21 cellular contexts compared by ENCODE assay signal in the genomic region with DNA sequence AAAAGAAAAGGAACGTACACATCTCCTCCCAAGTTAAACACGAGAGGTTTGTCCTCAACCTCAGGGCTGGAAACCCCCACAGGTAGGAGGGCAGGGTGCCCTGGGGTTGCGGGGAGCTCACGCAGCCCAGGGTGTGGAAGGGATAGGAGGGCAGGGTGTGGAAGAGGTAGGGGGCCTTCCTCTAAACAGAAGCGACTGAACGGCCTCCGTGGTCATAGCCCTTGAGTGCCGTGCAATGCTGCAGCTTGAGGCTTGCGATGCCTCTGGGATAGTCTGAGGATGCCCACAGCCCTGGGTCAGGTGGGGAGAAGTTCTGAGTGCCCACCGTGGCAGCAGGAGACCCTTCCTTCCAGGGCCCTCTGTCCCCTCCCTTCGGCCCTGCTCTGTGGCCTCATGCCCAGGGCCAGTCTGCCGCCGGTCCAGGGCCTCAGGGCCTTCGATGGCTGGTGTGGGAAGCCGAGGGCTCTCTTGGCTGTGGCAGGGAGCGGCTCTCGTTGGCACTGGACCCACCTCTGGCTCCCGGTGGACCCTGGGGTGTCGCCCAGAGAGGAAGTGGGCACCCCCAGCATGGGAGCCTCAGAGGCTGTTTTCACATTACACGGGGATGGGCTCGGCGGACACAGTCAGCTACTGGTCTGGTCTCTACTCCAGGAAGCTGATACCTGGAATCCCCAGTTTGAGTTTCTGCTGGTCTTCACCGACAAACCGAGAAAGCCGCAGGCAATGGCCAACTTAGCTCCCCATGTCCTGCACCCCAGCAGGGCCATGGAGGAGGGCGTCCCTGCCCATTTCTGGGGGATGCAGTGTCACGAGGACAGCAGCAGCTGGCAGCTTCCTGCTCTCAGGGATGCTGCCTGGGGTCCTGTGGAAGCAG. TPM values are rescaled to one million over a fixed set of nuclear protein-coding genes. Genes with fewer than 3 reads are reported as not detected.
DNase-seq lines count a peak whose midpoint lies in the region; ATAC-seq, FAIRE-seq and TF ChIP-seq lines count a peak whose summit lies in the region.
"Had no signal": no experiment of that assay in that cellular context is flagged by ENCODE, and none has a peak within 500 bp of the region (broad histone marks: within the 10 kb centered on the region; RNA-seq: fewer than 3 reads in every experiment).

No MANE protein-coding gene starts in this region.

- no peak for FAIRE-seq in H54 (lab: Jason Lieb, UNC)

- ATAC-seq in stimulated activated naive CD8-positive, alpha-beta T cell treated with anti-CD3 and anti-CD28 coated beads, Interleukin-15, Interleukin-2, amounts not matched to agents 100 U/mL and 50 U/mL, for 24 hours: peak; percentile 26
- no peak for ATAC-seq in stimulated activated naive CD8-positive, alpha-beta T cell treated with anti-CD3 and anti-CD28 coated beads, Interleukin-15, amount 100 ng/mL, for 72 hours
- ATAC-seq in lower lobe of right lung (peak in 1 of 2 donors; percentile 3), GM19467 (IDR thresholded peaks at IDR 0.05; ENCODE audit: unreplicated experiment) (no peak)
- ATAC-seq: T-helper 17 cell had no signal

- no peaks in the 10 kb centered on the region for H3K79me2 ChIP-seq in mammary epithelial cell (ENCODE audit: insufficient read depth, low read length)
- H3K79me2 ChIP-seq: parathyroid adenoma had no signal

- no peaks in the 10 kb centered on the region for H4K20me1 ChIP-seq in mammary epithelial cell (ENCODE audit: insufficient read depth, low read length)

- BruUV-seq in mammary epithelial cell (replicated peaks; lab: Mats Ljungman, UMichigan): no TSS peak

- in situ Hi-C loops in mammary epithelial cell (cut with MboI; ENCODE audit: low sequenced_read_pairs in 2 of 2): no loop called here

- H3K4me2 ChIP-seq in mammary epithelial cell (ENCODE audit: insufficient read depth, low read depth, low read length): no peak overlapping the region
- H3K4me2 ChIP-seq: PC-9 had no signal

- H3K9me3 ChIP-seq in lower lobe of right lung: no peaks in the 10 kb centered on the region
- H3K9me3 ChIP-seq in mammary epithelial cell (replicated peaks; ENCODE audit: insufficient read depth, low read length): no peaks in the 10 kb centered on the region
- H3K9me3 ChIP-seq: SJSA1, thyroid gland had no signal

- no peak overlapping the region for H2AFZ ChIP-seq in mammary epithelial cell (ENCODE audit: low read depth, low read length)
- H2AFZ ChIP-seq: parathyroid adenoma, PC-9 had no signal

- peaks cover 50% of the 10 kb centered on the region for H3K36me3 ChIP-seq in lower lobe of right lung
- H3K36me3 ChIP-seq in mammary epithelial cell (ENCODE audit: insufficient read depth, low read length): no peaks in the 10 kb centered on the region

- dilution Hi-C loops in mammary epithelial cell (cut with HindIII; ENCODE audit: low sequenced_read_pairs): no loop called here

- H3K4me1 ChIP-seq in lower lobe of right lung (peaks cover 3% of the 10 kb centered on the region), mammary epithelial cell (ENCODE audit: insufficient read depth, low read length) (no peaks in the 10 kb centered on the region)
- H3K4me1 ChIP-seq: parathyroid adenoma, thyroid gland had no signal

- no peak overlapping the region for H3K27ac Mint-ChIP-seq in stimulated activated naive CD8-positive, alpha-beta T cell treated with anti-CD3 and anti-CD28 coated beads, Interleukin-15, amount 100 ng/mL, for 72 hours
- H3K27ac Mint-ChIP-seq: memory B cell; stimulated activated naive B cell treated with anti-CD40 and anti-IgM and Interleukin-4, amounts not matched to agents 10 μg/mL and 1 μg/mL and 100 μg/mL, for 72 hours; T-helper 17 cell had no signal

- TF ChIP-seq POLR2A in H54 (IDR thresholded peaks at IDR 0.05; ENCODE audit: low read depth, low read length): no peak

- no peaks in the 10 kb centered on the region for H3K9me3 Mint-ChIP-seq in stimulated activated naive CD8-positive, alpha-beta T cell treated with anti-CD3 and anti-CD28 coated beads, Interleukin-15, amount 100 ng/mL, for 72 hours
- H3K9me3 Mint-ChIP-seq: memory B cell; naive B cell; stimulated activated naive B cell treated with anti-CD40 and anti-IgM and Interleukin-4, amounts not matched to agents 10 μg/mL and 1 μg/mL and 100 μg/mL, for 72 hours had no signal

- 87% methylated on average over 21 of the region's 27 CpGs for WGBS in mammary epithelial cell (ENCODE audit: low coverage, missing lambda C conversion rate)

- TF ChIP-seq CTCF in lower lobe of right lung (IDR thresholded peaks at IDR 0.05) (no peak), mammary epithelial cell (conservative IDR thresholded peaks at IDR 0.05 in 1 of 2, IDR thresholded peaks at IDR 0.05 in 1 of 2; ENCODE audit: extremely low read depth in 1 of 2, insufficient read depth in 1 of 2, low read depth in 1 of 2, low read length in 2 of 2) (no peak)

- CTCF ChIA-PET in mammary epithelial cell (lab: Charles Lee; ENCODE audit: low non-redundant PET): no interaction called here

- H3K27me3 ChIP-seq in lower lobe of right lung (ENCODE audit: low read depth) (no peaks in the 10 kb centered on the region), mammary epithelial cell (ENCODE audit: insufficient read depth, low read length) (no peaks in the 10 kb centered on the region)
- H3K27me3 ChIP-seq: SJSA1, thyroid gland had no signal

- no peak overlapping the region for H3K4me3 Mint-ChIP-seq in stimulated activated naive CD8-positive, alpha-beta T cell treated with anti-CD3 and anti-CD28 coated beads, Interleukin-15, amount 100 ng/mL, for 72 hours
- H3K4me3 Mint-ChIP-seq: memory B cell; naive B cell; stimulated activated naive B cell treated with anti-CD40 and anti-IgM and Interleukin-4, amounts not matched to agents 10 μg/mL and 1 μg/mL and 100 μg/mL, for 72 hours; T-helper 17 cell had no signal

- H3K4me3 ChIP-seq in lower lobe of right lung (no peak overlapping the region), mammary epithelial cell (replicated peaks in 1 of 3; ENCODE audit: insufficient read depth in 1 of 3, low read depth in 2 of 3, low read length in 3 of 3) (no peak overlapping the region)
- H3K4me3 ChIP-seq: PC-9, SJSA1, thyroid gland had no signal

- no peaks in the 10 kb centered on the region for H3K4me1 Mint-ChIP-seq in stimulated activated naive CD8-positive, alpha-beta T cell treated with anti-CD3 and anti-CD28 coated beads, Interleukin-15, amount 100 ng/mL, for 72 hours
- H3K4me1 Mint-ChIP-seq: memory B cell had no signal

- intact Hi-C loops in lower lobe of right lung (cut with DNase I) (no loop called here), mammary epithelial cell (cut with micrococcal nuclease) (no loop called here)

- H3K27me3 Mint-ChIP-seq in stimulated activated naive CD8-positive, alpha-beta T cell treated with anti-CD3 and anti-CD28 coated beads, Interleukin-15, amount 100 ng/mL, for 72 hours: no peaks in the 10 kb centered on the region
- H3K27me3 Mint-ChIP-seq: memory B cell; naive B cell; stimulated activated naive B cell treated with anti-CD40 and anti-IgM and Interleukin-4, amounts not matched to agents 10 μg/mL and 1 μg/mL and 100 μg/mL, for 72 hours; T-helper 17 cell had no signal

- no peak overlapping the region for H3K27ac ChIP-seq in lower lobe of right lung
- H3K27ac ChIP-seq in mammary epithelial cell (ENCODE audit: insufficient read depth, low read depth, low read length): no peak overlapping the region
- H3K27ac ChIP-seq: epithelial cell of prostate, parathyroid adenoma, PC-9, SJSA1, thyroid gland, VCaP had no signal

- DNase-seq in stimulated activated naive CD8-positive, alpha-beta T cell treated with anti-CD3 and anti-CD28 coated beads, Interleukin-15, Interleukin-2, amounts not matched to agents 100 U/mL and 50 U/mL, for 24 hours: no peak
- no peak for DNase-seq in stimulated activated naive CD8-positive, alpha-beta T cell treated with anti-CD3 and anti-CD28 coated beads, Interleukin-15, amount 100 ng/mL, for 72 hours
- DNase-seq in lower lobe of right lung (peak; percentile 36), H54 (ENCODE audit: insufficient read length, low spot score) (no peak), mammary epithelial cell (no peak)
- DNase-seq: activated gamma-delta T cell treated with Interleukin-2 at 50 U/mL for 16 hours; amygdala; naive B cell; NCI-H1092; NCI-H2029; PC-9; stimulated activated naive B cell treated with anti-CD40 and anti-IgM and Interleukin-4, amounts not matched to agents 10 μg/mL and 1 μg/mL and 100 μg/mL, for 72 hours; T-helper 17 cell; thyroid gland had no signal

- no peak overlapping the region for H3K9ac ChIP-seq in mammary epithelial cell (ENCODE audit: insufficient read depth, low read length)
- H3K9ac ChIP-seq: parathyroid adenoma had no signal

RNA-seq across cellular contexts. Expression of gene CDK11B, which starts 6.4 kb away (rescaled TPM):
- total RNA-seq in lower lobe of right lung: 23.0 TPM
- total RNA-seq in mammary epithelial cell: 10 to 100 TPM in 1 of 2 donors, 1 to 10 TPM in 1; 5.8 to 28.1 TPM
- polyA plus RNA-seq in mammary epithelial cell: 3.5 TPM
- polyA minus RNA-seq in mammary epithelial cell: 13.5 TPM

RNA-seq across cellular contexts. Expression of gene SLC35E2B, which starts 27.4 kb away (rescaled TPM):
- 52.7 TPM for total RNA-seq in lower lobe of right lung
- 10 to 100 TPM; 21.0 to 32.6 TPM for total RNA-seq in mammary epithelial cell
- 8.5 TPM for polyA plus RNA-seq in mammary epithelial cell
- 20.2 TPM for polyA minus RNA-seq in mammary epithelial cell

RNA-seq across cellular contexts. Expression of gene MMP23B, which starts 33.2 kb away (rescaled TPM):
- total RNA-seq in lower lobe of right lung (27.2 TPM), mammary epithelial cell (1 to 10 TPM; 1.0 to 2.3 TPM)
- not detected for polyA plus RNA-seq in mammary epithelial cell
- polyA minus RNA-seq in mammary epithelial cell: not detected
- total RNA-seq: dermis microvascular lymphatic vessel endothelial cell had no signal

RNA-seq across cellular contexts. Expression of gene MIB2, which starts 49.9 kb away (rescaled TPM):
- total RNA-seq in lower lobe of right lung: 82.5 TPM
- 10 to 100 TPM; 44.8 to 48.5 TPM for total RNA-seq in mammary epithelial cell
- polyA plus RNA-seq in mammary epithelial cell: 10.0 TPM
- polyA minus RNA-seq in mammary epithelial cell: 2.8 TPM

RNA-seq across cellular contexts. Expression of gene CDK11A, which starts 59.0 kb away (rescaled TPM):
- 56.1 TPM for total RNA-seq in lower lobe of right lung
- total RNA-seq in mammary epithelial cell: 10 to 100 TPM in 1 of 2 donors, 1 to 10 TPM in 1; 9.8 to 48.0 TPM
- polyA plus RNA-seq in mammary epithelial cell: 4.3 TPM
- 1.8 TPM for polyA minus RNA-seq in mammary epithelial cell
